Comparison of ENCODE assay signal across 2 cellular contexts in the genomic region with DNA sequence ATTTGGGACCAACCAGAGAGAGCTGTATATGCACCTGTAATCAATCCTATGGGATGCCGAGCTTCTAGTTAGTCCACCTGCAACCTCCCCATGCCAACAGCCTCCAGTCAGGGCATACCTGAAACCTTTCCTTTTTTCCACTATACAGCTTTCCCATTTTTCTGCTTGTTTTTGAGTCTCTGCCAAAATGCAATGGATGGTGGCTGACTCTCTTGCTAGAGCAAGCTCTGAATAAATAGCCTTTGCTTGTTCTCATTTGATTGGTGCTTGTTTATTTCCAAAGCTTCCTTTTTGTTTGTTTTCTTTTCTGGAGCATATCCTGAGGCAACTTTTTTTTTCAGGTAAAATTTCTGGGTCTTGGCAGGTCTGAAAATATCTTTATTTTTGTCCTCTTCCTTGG.
TF ChIP-seq lines count a peak whose summit lies in the region.

No MANE protein-coding gene starts in this region.

TF ChIP-seq in liver, 16 proteins besides CTCF, POLR2A, EP300 and RAD21 (continued from another document):
- TF ChIP-seq, protein P1, sequence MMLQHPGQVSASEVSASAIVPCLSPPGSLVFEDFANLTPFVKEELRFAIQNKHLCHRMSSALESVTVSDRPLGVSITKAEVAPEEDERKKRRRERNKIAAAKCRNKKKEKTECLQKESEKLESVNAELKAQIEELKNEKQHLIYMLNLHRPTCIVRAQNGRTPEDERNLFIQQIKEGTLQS (IDR thresholded peaks at IDR 0.05) = no peak
- peak; percentile 20 for TF ChIP-seq FOXA1 (IDR thresholded peaks at IDR 0.05)
- TF ChIP-seq, protein P2, sequence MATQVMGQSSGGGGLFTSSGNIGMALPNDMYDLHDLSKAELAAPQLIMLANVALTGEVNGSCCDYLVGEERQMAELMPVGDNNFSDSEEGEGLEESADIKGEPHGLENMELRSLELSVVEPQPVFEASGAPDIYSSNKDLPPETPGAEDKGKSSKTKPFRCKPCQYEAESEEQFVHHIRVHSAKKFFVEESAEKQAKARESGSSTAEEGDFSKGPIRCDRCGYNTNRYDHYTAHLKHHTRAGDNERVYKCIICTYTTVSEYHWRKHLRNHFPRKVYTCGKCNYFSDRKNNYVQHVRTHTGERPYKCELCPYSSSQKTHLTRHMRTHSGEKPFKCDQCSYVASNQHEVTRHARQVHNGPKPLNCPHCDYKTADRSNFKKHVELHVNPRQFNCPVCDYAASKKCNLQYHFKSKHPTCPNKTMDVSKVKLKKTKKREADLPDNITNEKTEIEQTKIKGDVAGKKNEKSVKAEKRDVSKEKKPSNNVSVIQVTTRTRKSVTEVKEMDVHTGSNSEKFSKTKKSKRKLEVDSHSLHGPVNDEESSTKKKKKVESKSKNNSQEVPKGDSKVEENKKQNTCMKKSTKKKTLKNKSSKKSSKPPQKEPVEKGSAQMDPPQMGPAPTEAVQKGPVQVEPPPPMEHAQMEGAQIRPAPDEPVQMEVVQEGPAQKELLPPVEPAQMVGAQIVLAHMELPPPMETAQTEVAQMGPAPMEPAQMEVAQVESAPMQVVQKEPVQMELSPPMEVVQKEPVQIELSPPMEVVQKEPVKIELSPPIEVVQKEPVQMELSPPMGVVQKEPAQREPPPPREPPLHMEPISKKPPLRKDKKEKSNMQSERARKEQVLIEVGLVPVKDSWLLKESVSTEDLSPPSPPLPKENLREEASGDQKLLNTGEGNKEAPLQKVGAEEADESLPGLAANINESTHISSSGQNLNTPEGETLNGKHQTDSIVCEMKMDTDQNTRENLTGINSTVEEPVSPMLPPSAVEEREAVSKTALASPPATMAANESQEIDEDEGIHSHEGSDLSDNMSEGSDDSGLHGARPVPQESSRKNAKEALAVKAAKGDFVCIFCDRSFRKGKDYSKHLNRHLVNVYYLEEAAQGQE (IDR thresholded peaks at IDR 0.05) = no peak
- no peak for TF ChIP-seq TAF1 (conservative IDR thresholded peaks at IDR 0.05)
- TF ChIP-seq, protein P3, sequence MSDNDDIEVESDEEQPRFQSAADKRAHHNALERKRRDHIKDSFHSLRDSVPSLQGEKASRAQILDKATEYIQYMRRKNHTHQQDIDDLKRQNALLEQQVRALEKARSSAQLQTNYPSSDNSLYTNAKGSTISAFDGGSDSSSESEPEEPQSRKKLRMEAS (IDR thresholded peaks at IDR 0.05) = peak; percentile 16
- TF ChIP-seq, protein P4, sequence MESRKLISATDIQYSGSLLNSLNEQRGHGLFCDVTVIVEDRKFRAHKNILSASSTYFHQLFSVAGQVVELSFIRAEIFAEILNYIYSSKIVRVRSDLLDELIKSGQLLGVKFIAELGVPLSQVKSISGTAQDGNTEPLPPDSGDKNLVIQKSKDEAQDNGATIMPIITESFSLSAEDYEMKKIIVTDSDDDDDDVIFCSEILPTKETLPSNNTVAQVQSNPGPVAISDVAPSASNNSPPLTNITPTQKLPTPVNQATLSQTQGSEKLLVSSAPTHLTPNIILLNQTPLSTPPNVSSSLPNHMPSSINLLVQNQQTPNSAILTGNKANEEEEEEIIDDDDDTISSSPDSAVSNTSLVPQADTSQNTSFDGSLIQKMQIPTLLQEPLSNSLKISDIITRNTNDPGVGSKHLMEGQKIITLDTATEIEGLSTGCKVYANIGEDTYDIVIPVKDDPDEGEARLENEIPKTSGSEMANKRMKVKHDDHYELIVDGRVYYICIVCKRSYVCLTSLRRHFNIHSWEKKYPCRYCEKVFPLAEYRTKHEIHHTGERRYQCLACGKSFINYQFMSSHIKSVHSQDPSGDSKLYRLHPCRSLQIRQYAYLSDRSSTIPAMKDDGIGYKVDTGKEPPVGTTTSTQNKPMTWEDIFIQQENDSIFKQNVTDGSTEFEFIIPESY (IDR thresholded peaks at IDR 0.05) = no peak
- peak; percentile 67 for TF ChIP-seq FOXA2 (IDR thresholded peaks at IDR 0.05)
- peak in 1 of 2 donors; percentile 20 for TF ChIP-seq HNF4A (conservative IDR thresholded peaks at IDR 0.05)
- TF ChIP-seq HNF4G (IDR thresholded peaks at IDR 0.05) = no peak
- peak in 1 of 2 donors; percentile 38 for TF ChIP-seq RXRA (IDR thresholded peaks at IDR 0.05)
- TF ChIP-seq EGR1 (IDR thresholded peaks at IDR 0.05; ENCODE audit: low read depth in 2 of 2) = no peak
- peak in 1 of 2 donors; percentile 9 for TF ChIP-seq JUND (IDR thresholded peaks at IDR 0.05)
- TF ChIP-seq NR2F2 (IDR thresholded peaks at IDR 0.05) = no peak
- no peak for TF ChIP-seq GABPA (IDR thresholded peaks at IDR 0.05 in 1 of 2, conservative IDR thresholded peaks at IDR 0.05 in 1 of 2)
- TF ChIP-seq YY1 (IDR thresholded peaks at IDR 0.05) = peak; percentile 84

TF ChIP-seq in HepG2, 621 proteins besides CTCF, POLR2A, EP300 and RAD21:
- TF ChIP-seq DMAP1 (CRISPR knock-in tag; IDR thresholded peaks at IDR 0.05) (no peak), NRL (CRISPR knock-in tag; IDR thresholded peaks at IDR 0.05; ENCODE audit: borderline replicate concordance) (no peak), SAP130 (CRISPR knock-in tag; IDR thresholded peaks at IDR 0.05; ENCODE audit: low read depth) (no peak), ZNF136 (CRISPR knock-in tag; IDR thresholded peaks at IDR 0.05; ENCODE audit: low read depth) (no peak), RAD51 (IDR thresholded peaks at IDR 0.05; ENCODE audit: borderline replicate concordance) (no peak), ZNF138 (CRISPR knock-in tag; IDR thresholded peaks at IDR 0.05; ENCODE audit: low read depth) (no peak), RCOR2 (CRISPR knock-in tag; IDR thresholded peaks at IDR 0.05) (no peak), KDM5B (CRISPR knock-in tag; IDR thresholded peaks at IDR 0.05; ENCODE audit: borderline replicate concordance) (no peak), ZNF570 (CRISPR knock-in tag; IDR thresholded peaks at IDR 0.05; ENCODE audit: borderline replicate concordance) (no peak), ARHGAP35 (CRISPR knock-in tag; IDR thresholded peaks at IDR 0.05; ENCODE audit: borderline replicate concordance) (no peak)
- TF ChIP-seq, protein P5, sequence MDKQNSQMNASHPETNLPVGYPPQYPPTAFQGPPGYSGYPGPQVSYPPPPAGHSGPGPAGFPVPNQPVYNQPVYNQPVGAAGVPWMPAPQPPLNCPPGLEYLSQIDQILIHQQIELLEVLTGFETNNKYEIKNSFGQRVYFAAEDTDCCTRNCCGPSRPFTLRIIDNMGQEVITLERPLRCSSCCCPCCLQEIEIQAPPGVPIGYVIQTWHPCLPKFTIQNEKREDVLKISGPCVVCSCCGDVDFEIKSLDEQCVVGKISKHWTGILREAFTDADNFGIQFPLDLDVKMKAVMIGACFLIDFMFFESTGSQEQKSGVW (CRISPR knock-in tag; IDR thresholded peaks at IDR 0.05; ENCODE audit: borderline replicate concordance) = no peak
- TF ChIP-seq, protein P6, sequence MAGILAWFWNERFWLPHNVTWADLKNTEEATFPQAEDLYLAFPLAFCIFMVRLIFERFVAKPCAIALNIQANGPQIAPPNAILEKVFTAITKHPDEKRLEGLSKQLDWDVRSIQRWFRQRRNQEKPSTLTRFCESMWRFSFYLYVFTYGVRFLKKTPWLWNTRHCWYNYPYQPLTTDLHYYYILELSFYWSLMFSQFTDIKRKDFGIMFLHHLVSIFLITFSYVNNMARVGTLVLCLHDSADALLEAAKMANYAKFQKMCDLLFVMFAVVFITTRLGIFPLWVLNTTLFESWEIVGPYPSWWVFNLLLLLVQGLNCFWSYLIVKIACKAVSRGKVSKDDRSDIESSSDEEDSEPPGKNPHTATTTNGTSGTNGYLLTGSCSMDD (CRISPR knock-in tag; IDR thresholded peaks at IDR 0.05) = no peak
